29 cellular contexts compared by ENCODE assay signal in genomic region chr5:161138751-161139455, GRCh38.
DNase-seq lines count a peak whose midpoint lies in the region; ATAC-seq lines count a peak whose summit lies in the region.
"Had no signal": no experiment of that assay in that cellular context is flagged by ENCODE, and none has a peak within 500 bp of the region (broad histone marks: within the 10 kb centered on the region; RNA-seq: fewer than 3 reads in every experiment).

No MANE protein-coding gene starts in this region.

- ATAC-seq in GM18519 (IDR thresholded peaks at IDR 0.05; ENCODE audit: low FRiP score, unreplicated experiment) (peak; percentile 68), GM21717 (IDR thresholded peaks at IDR 0.05; ENCODE audit: unreplicated experiment) (peak; percentile 62), HG03432 (IDR thresholded peaks at IDR 0.05; ENCODE audit: unreplicated experiment) (peak; percentile 49)
- ATAC-seq: activated T-helper 17 cell treated with anti-CD3 and anti-CD28 coated beads, Interleukin-2, amount 50 U/mL, for 72 hours; mucosa of descending colon had no signal

- no peak overlapping the region for H3K27ac ChIP-seq in caudate nucleus (ENCODE audit: low read depth, low read length)
- H3K27ac ChIP-seq: BLaER1, breast epithelium, GM23248, stomach had no signal

- DNase-seq in pons (ENCODE audit: low spot score) (peak; percentile 41), GM03348 (ENCODE audit: low spot score) (no peak), foreskin melanocyte (no peak), caudate nucleus (lab: John Stamatoyannopoulos, UW) (no peak)
- DNase-seq: activated CD4-positive, alpha-beta memory T cell treated with anti-CD3 and anti-CD28 coated beads, Interleukin-2, amount 10 ng/mL, durations not matched to agents 7 days and 5 days; activated CD4-positive, CD25-positive, alpha-beta regulatory T cell treated with anti-CD3 and anti-CD28 coated beads, Interleukin-2, amount 50 U/mL, for 72 hours; activated CD8-positive, alpha-beta memory T cell treated with anti-CD3 and anti-CD28 coated beads, Interleukin-2, amount 50 U/mL, for 48 hours; amygdala; effector CD4-positive, alpha-beta T cell; GM23248; head of caudate nucleus; KBM-7; kidney; MG63; mucosa of descending colon; NCI-H1417 treated with DMSO at 0.1 percent for 48 hours; NCI-H748 treated with DMSO at 0.1 percent for 48 hours; retina; stimulated activated CD4-positive, alpha-beta T cell treated with anti-CD3 and anti-CD28 coated beads, Interleukin-1b, Interleukin-23, amount 100 ng/mL, for 48 hours; stimulated activated CD8-positive, alpha-beta memory T cell treated with anti-CD3 and anti-CD28 coated beads, Interleukin-4, amount 100 ng/mL, for 48 hours; stomach; T-helper 1 cell; trophoblast cell had no signal
